8 cellular contexts compared by ENCODE assay signal in the genomic region with DNA sequence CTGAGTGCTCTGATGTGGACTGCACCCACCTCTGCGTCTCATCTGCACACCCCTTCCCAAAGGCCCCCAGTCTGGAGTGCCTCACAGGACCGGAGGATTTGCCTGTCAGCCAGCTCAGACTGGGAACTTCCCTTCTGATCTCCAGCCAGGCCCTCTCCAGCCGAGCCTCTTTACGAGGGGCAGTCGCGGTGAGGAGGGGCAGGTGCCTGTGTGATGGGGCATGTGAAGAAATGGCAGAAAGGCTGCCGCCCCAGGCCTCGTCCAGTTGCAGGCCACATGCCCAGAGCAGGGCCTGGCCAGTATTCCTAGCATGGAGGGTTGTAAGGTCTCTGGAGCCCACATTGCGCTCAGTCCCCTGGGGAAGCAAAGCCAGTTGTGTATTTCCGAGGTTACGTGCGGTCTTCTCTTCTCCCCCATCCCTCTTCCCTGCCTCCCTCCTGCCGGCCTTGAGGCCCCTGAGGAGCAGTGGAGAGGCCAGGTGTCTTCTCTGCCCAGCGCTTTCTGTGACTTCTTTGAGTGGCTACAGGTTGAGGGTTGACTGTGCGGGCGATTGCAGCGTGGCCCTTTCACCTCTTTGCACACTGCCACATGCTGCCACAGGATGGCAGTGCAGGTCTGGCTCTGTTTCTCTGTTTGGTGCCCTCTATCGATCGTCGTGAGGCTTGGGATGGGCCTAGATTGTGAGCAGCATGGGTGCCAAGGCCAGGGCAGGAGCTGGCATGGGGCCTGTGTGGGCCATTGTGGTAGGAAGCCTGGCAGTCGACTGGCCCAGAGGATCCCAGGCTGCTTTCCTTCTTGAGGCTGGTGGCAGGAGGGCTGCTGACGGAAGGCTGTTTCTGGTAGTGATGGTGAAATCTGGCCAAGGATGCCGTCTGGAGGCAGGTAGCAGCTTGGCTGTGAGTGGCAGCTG. TPM values are rescaled to one million over a fixed set of nuclear protein-coding genes. Genes with fewer than 3 reads are reported as not detected.
DNase-seq lines count a peak whose midpoint lies in the region; ATAC-seq, FAIRE-seq and TF ChIP-seq lines count a peak whose summit lies in the region.

No MANE protein-coding gene starts in this region.

- H4K20me1 ChIP-seq in astrocyte (ENCODE audit: insufficient read depth, low read length), result peaks cover 94% of the 10 kb centered on the region

- H3K27me3 ChIP-seq in MG63 (no peaks in the 10 kb centered on the region), astrocyte (ENCODE audit: insufficient read depth, low read length) (no peaks in the 10 kb centered on the region)

- no peak overlapping the region for H3K4me3 ChIP-seq in MG63
- no peak overlapping the region for H3K4me3 ChIP-seq in astrocyte (ENCODE audit: insufficient read depth, low read depth, low read length)

- DNase-seq in AG08396 (ENCODE audit: low spot score) (peak; percentile 84), MG63 (peak; percentile 81), T-helper 9 cell (peak; percentile 54), astrocyte (ENCODE audit: low read depth) (peak; percentile 41), iPS DF 19.7 (ENCODE audit: low read depth, low spot score) (peak; percentile 56)
- DNase-seq in stimulated activated CD4-positive, alpha-beta T cell treated with anti-CD3 and anti-CD28 coated beads, Interleukin-12 subunit alpha, Interleukin-12 subunit beta, amount 100 ng/mL, for 24 hours (ENCODE audit: low read depth in 2 of 2), result peak; percentile 63 to 65

- peaks cover 84% of the 10 kb centered on the region for H3K79me2 ChIP-seq in astrocyte (ENCODE audit: insufficient read depth, low read length)

- no peak overlapping the region for H3K9ac ChIP-seq in astrocyte (ENCODE audit: low read length)

- ATAC-seq in GM18502 (IDR thresholded peaks at IDR 0.05; ENCODE audit: poor library complexity, unreplicated experiment), result peak; percentile 60
- no peak for ATAC-seq in GM18519 (IDR thresholded peaks at IDR 0.05; ENCODE audit: low FRiP score, unreplicated experiment)

- no peak overlapping the region for H2AFZ ChIP-seq in astrocyte (ENCODE audit: low read depth, low read length)

- H3K9me3 ChIP-seq in MG63 (no peaks in the 10 kb centered on the region), astrocyte (ENCODE audit: insufficient read depth, low read depth, low read length) (no peaks in the 10 kb centered on the region)

- H3K27ac Mint-ChIP-seq in astrocyte (ENCODE audit: unreplicated experiment), result no peak overlapping the region

- H3K36me3 Mint-ChIP-seq in astrocyte (ENCODE audit: low read depth, unreplicated experiment), result peaks cover 29% of the 10 kb centered on the region

- no peak overlapping the region for H3K27ac ChIP-seq in astrocyte (ENCODE audit: low read depth, low read length)

- H3K36me3 ChIP-seq in MG63, result peaks cover 93% of the 10 kb centered on the region
- H3K36me3 ChIP-seq in astrocyte (ENCODE audit: insufficient read depth, low read length), result peaks cover 50% of the 10 kb centered on the region

- H3K4me2 ChIP-seq in astrocyte (ENCODE audit: low read length), result no peak overlapping the region

- peak overlapping the region; percentile 20 for H3K4me3 Mint-ChIP-seq in astrocyte (ENCODE audit: unreplicated experiment)

- no peak for FAIRE-seq in astrocyte (lab: Jason Lieb, UNC)

- H3K4me1 Mint-ChIP-seq in astrocyte (ENCODE audit: low read depth, unreplicated experiment), result peaks cover 13% of the 10 kb centered on the region

- H3K9me3 Mint-ChIP-seq in astrocyte (ENCODE audit: unreplicated experiment), result no peaks in the 10 kb centered on the region

- peak; percentile 90 for TF ChIP-seq CTCF in astrocyte (IDR thresholded peaks at IDR 0.05; ENCODE audit: insufficient read depth, low read depth, low read length)

- peaks cover 10% of the 10 kb centered on the region for H3K4me1 ChIP-seq in astrocyte (ENCODE audit: insufficient read depth, low read length)

- H3K27me3 Mint-ChIP-seq in astrocyte (ENCODE audit: low read depth, unreplicated experiment), result no peaks in the 10 kb centered on the region

RNA-seq across cellular contexts. Expression of gene CLK3, which starts 5.3 kb away (rescaled TPM):
- total RNA-seq in MG63 (2014; rRNA removed; shearing (Covaris generic); ENCODE audit: low replicate concordance), result 17.5 and 18.8 TPM in 2 replicates
- 57.4 and 65.8 TPM in 2 replicates for total RNA-seq in astrocyte
